Comparison of ENCODE assay signal across 8 cellular contexts in the genomic region with DNA sequence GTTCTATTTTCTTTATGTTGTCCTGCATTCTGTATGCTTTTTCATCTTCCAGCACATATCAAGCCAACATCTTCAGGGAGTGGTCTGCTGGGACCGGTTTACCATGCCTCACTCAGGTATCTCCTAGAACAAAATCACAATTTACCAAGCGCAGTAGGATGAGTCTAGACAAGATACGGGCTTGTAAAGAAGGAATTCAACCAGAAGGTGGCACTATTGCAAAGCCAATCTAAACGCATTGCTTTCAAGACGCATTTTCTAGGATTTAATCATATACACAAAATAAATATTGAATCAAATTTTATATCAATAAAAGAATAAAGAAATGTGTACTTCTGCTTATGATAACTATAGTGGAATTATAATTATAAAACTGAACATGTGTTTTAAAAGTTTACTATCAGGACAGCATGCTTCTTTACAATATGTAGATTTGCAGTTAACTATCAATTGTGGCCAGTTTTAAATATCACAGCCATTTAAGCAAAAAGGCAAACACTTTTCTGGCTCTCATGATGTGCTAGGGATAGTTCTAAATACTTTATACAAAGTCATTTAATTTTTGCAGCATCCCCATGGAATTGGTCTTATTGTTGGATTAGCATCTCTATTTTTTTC. TPM values are rescaled to one million over a fixed set of nuclear protein-coding genes. Genes with fewer than 3 reads are reported as not detected.
DNase-seq lines count a peak whose midpoint lies in the region; ATAC-seq, FAIRE-seq and TF ChIP-seq lines count a peak whose summit lies in the region.

No MANE protein-coding gene starts in this region.

- peak in 1 of 2 experiments; percentile 65 for DNase-seq in A549 (ENCODE audit: low read depth in 1 of 2, low spot score in 1 of 2)
- peak; percentile 57 for DNase-seq in GDM1 (lab: John Stamatoyannopoulos, UW)
- peak; percentile 68 for DNase-seq in HCT116 (ENCODE audit: low read depth, low spot score)
- peak; percentile 38 for DNase-seq in NCI-H1048 (lab: John Stamatoyannopoulos, UW)
- peak; percentile 54 for DNase-seq in SK-N-SH
- peak; percentile 83 for DNase-seq in midbrain (lab: John Stamatoyannopoulos, UW)
- DNase-seq in islet precursor cell, result no peak

- no peaks in the 10 kb centered on the region for H3K9me2 ChIP-seq in HCT116 (ENCODE audit: insufficient read depth)
- no peaks in the 10 kb centered on the region for H3K9me2 ChIP-seq in SK-N-SH

- H3K27me3 ChIP-seq in HCT116 (ENCODE audit: insufficient read depth, low read length) (peaks cover 21% of the 10 kb centered on the region; the same call in 1 of the 2 replicates), SK-N-SH (ENCODE audit: insufficient read depth) (no peaks in the 10 kb centered on the region)

- BruUV-seq in HCT116 (replicated peaks; lab: Mats Ljungman, UMichigan), result no TSS peak

- POLR2A ChIA-PET in A549 (lab: Yijun Ruan, JAX) (no interaction called here), HCT116 (lab: Charles Lee) (no interaction called here), SK-N-SH (lab: Yijun Ruan, JAX) (no interaction called here)

- WGBS in A549 (ENCODE audit: missing lambda C conversion rate), result 8% methylated on average over 5 of the region's 5 CpGs
- 9% methylated on average over 5 of the region's 5 CpGs for WGBS in SK-N-SH (ENCODE audit: low lambda C conversion rate)

- H3K4me3 ChIP-seq in A549, result no peak overlapping the region
- no peak overlapping the region for H3K4me3 ChIP-seq in HCT116 (replicated peaks in 1 of 2; ENCODE audit: low read depth in 1 of 2, low read length in 2 of 2)
- no peak overlapping the region; a peak in 1 of 4 replicates for H3K4me3 ChIP-seq in SK-N-SH (ENCODE audit: low read depth in 2 of 2, low read length in 1 of 2)

- peak; percentile 71 to 77 for TF ChIP-seq RAD21 in A549 (conservative IDR thresholded peaks at IDR 0.05 in 1 of 2, IDR thresholded peaks at IDR 0.05 in 1 of 2)
- peak; percentile 80 for TF ChIP-seq RAD21 in HCT116 (IDR thresholded peaks at IDR 0.05; ENCODE audit: low read depth)
- TF ChIP-seq RAD21 in SK-N-SH (IDR thresholded peaks at IDR 0.05; ENCODE audit: low read length), result peak; percentile 92

- H2AFZ ChIP-seq in HCT116 (ENCODE audit: low read depth, low read length, poor library complexity, severe bottlenecking) (peak overlapping the region; percentile 60), SK-N-SH (ENCODE audit: low read depth) (no peak overlapping the region)

- H3K36me3 ChIP-seq in HCT116 (ENCODE audit: control insufficient read depth in 1 of 2, insufficient read depth in 2 of 2, low read length in 2 of 2), result no peaks in the 10 kb centered on the region
- no peaks in the 10 kb centered on the region for H3K36me3 ChIP-seq in SK-N-SH (replicated peaks in 1 of 2; ENCODE audit: control insufficient read depth in 1 of 2, insufficient read depth in 2 of 2, low read length in 1 of 2)

- H3K9me3 ChIP-seq in A549 (no peaks in the 10 kb centered on the region), HCT116 (ENCODE audit: control insufficient read depth in 1 of 2, insufficient read depth in 1 of 2, low read depth in 1 of 2, low read length in 2 of 2) (no peaks in the 10 kb centered on the region), SK-N-SH (no peaks in the 10 kb centered on the region)

- TF ChIP-seq CTCF in A549 (IDR thresholded peaks at IDR 0.05) (peak; percentile 66), HCT116 (IDR thresholded peaks at IDR 0.05 in 2 of 3, conservative IDR thresholded peaks at IDR 0.05 in 1 of 3; ENCODE audit: borderline replicate concordance in 1 of 3, insufficient read depth in 1 of 3, low read depth in 2 of 3, low read length in 2 of 3) (peak; percentile 67; a peak in 5 of 6 replicates), SK-N-SH (IDR thresholded peaks at IDR 0.05) (peak; percentile 84)

- RAD21 ChIA-PET in HCT116 (lab: Charles Lee; ENCODE audit: low non-redundant PET in 1 of 2, low total read pairs in 2 of 2, uncharacterized antibody in 2 of 2, unreplicated experiment in 2 of 2), result interaction anchor here in 1 of 2 experiments (1.6 kb wide), 1 partner anchor 267 kb away, joined by 4 read pairs; no protein-coding TSS in a partner anchor

- CTCF ChIA-PET in A549 (lab: Yijun Ruan, JAX) (interaction anchor here (0.6 to 5.1 kb wide), 20 partner anchors 8 to 1120 kb away, joined by 3 to 38 read pairs (median 4); partner anchors contain the start of genes BIVM and POGLUT2), HCT116 (lab: Charles Lee) (interaction anchor here (1.1 to 1.9 kb wide), 5 partner anchors 144 to 290 kb away, joined by 3 to 14 read pairs (median 4); partner anchors contain the start of gene ERCC5), SK-N-SH (lab: Yijun Ruan, JAX) (interaction anchor here (0.6 to 8.6 kb wide), 20 partner anchors 10 to 1436 kb away, joined by 3 to 70 read pairs (median 4); partner anchors contain the start of gene ERCC5)

- H3F3A ChIP-seq in SK-N-SH (replicated peaks; ENCODE audit: insufficient read depth), result no peaks in the 10 kb centered on the region

- no peak overlapping the region for H3K27ac ChIP-seq in A549
- H3K27ac ChIP-seq in HCT116 (ENCODE audit: low read depth, low read length), result no peak overlapping the region
- no peak overlapping the region for H3K27ac ChIP-seq in SK-N-SH (ENCODE audit: low read depth in 2 of 2, low read length in 1 of 2)

- H3K4me1 ChIP-seq in A549 (no peaks in the 10 kb centered on the region), HCT116 (ENCODE audit: control insufficient read depth in 1 of 2, insufficient read depth in 2 of 2, low read length in 2 of 2) (no peaks in the 10 kb centered on the region), SK-N-SH (ENCODE audit: control insufficient read depth in 1 of 2, insufficient read depth in 2 of 2, low read depth in 1 of 2, low read length in 1 of 2) (no peaks in the 10 kb centered on the region)

- TF ChIP-seq POLR2A in A549 (IDR thresholded peaks at IDR 0.05; ENCODE audit: low read length), result no peak
- no peak for TF ChIP-seq POLR2A in HCT116 (IDR thresholded peaks at IDR 0.05; ENCODE audit: borderline replicate concordance, extremely low read depth, insufficient read depth, insufficient read length)

- no peak for TF ChIP-seq EP300 in A549 (IDR thresholded peaks at IDR 0.05)
- no peak for TF ChIP-seq EP300 in SK-N-SH (IDR thresholded peaks at IDR 0.05; ENCODE audit: borderline replicate concordance in 1 of 2, low read depth in 1 of 2, low read length in 1 of 2)

- intact Hi-C loops in HCT116 (cut with micrococcal nuclease), result loop anchor here (1.0 kb wide), 3 partner anchors 145 to 267 kb away; partner anchors contain the start of gene BIVM

- no peaks in the 10 kb centered on the region for H4K20me1 ChIP-seq in HCT116 (ENCODE audit: insufficient read depth)
- no peaks in the 10 kb centered on the region for H4K20me1 ChIP-seq in SK-N-SH (ENCODE audit: insufficient read depth)

- H3K79me2 ChIP-seq in HCT116 (ENCODE audit: insufficient read depth, low read length), result no peaks in the 10 kb centered on the region
- H3K79me2 ChIP-seq in SK-N-SH (ENCODE audit: insufficient read depth), result no peaks in the 10 kb centered on the region

- H3K9ac ChIP-seq in HCT116 (ENCODE audit: low read length) (no peak overlapping the region), SK-N-SH (no peak overlapping the region)

- ATAC-seq in A549, result peak; percentile 66 to 90; a peak in 3 of 6 replicates
- ATAC-seq in HCT116, result peak; percentile 87

- H3K4me2 ChIP-seq in A549 (no peak overlapping the region), HCT116 (ENCODE audit: low read length) (0 out of 2 replicates have a peak overlapping the region, but pooled peaks have one; percentile 12), SK-N-SH (no peak overlapping the region)

- FAIRE-seq in A549 (lab: Jason Lieb, UNC), result no peak
- FAIRE-seq in endometrium (lab: Jason Lieb, UNC), result peak; percentile 94

TF ChIP-seq in A549, 52 proteins besides CTCF, POLR2A, EP300 and RAD21:
- TF ChIP-seq CEBPB (IDR thresholded peaks at IDR 0.05) (no peak), MAFK (IDR thresholded peaks at IDR 0.05; ENCODE audit: partially characterized antibody) (no peak), SMC3 (IDR thresholded peaks at IDR 0.05) (peak; percentile 46; the same call in 2 of the 3 replicates)

TF ChIP-seq in HCT116, 20 proteins besides CTCF, POLR2A, EP300 and RAD21:
- TF ChIP-seq EZH2phosphoT487 (IDR thresholded peaks at IDR 0.05; ENCODE audit: borderline replicate concordance), result no peak
- no peak for TF ChIP-seq CEBPB (IDR thresholded peaks at IDR 0.05; ENCODE audit: low read depth)
- TF ChIP-seq SRF (IDR thresholded peaks at IDR 0.05; ENCODE audit: low read depth), result no peak
- TF ChIP-seq ZNF274 (IDR thresholded peaks at IDR 0.05; ENCODE audit: low read depth, low read length), result no peak
- TF ChIP-seq ATF3 (IDR thresholded peaks at IDR 0.05), result no peak
- TF ChIP-seq FOSL1 (IDR thresholded peaks at IDR 0.05; ENCODE audit: low read depth), result no peak

TF ChIP-seq in SK-N-SH, 30 proteins besides CTCF, POLR2A, EP300 and RAD21:
- TF ChIP-seq SIN3A (IDR thresholded peaks at IDR 0.05; ENCODE audit: borderline replicate concordance, low read depth, low read length), result no peak
- no peak for TF ChIP-seq ELF1 (IDR thresholded peaks at IDR 0.05)
- TF ChIP-seq SMC3 (IDR thresholded peaks at IDR 0.05; ENCODE audit: low read depth, low read length), result peak; percentile 71
- TF ChIP-seq EZH2phosphoT487 (IDR thresholded peaks at IDR 0.05; ENCODE audit: borderline replicate concordance, low read depth), result no peak
- no peak for TF ChIP-seq TCF12 (IDR thresholded peaks at IDR 0.05)
- no peak for TF ChIP-seq TAF1 (IDR thresholded peaks at IDR 0.05; ENCODE audit: borderline replicate concordance, low read depth, low read length)

RNA-seq across cellular contexts. Expression of gene TPP2, which starts 16.1 kb away (rescaled TPM):
- polyA plus RNA-seq in A549 (2011; rRNA removed) (22.5 and 28.4 TPM in 2 replicates), A549 (2017; fragmentation: RNase III; extraction: RNeasy Plus Mini Kit Qiagen cat#74134 plus additional on column Dnase treatment) (17.0 to 20.2 TPM (median 18.6 TPM) in 3 replicates), SK-N-SH (2012; rRNA removed) (8.3 and 9.9 TPM in 2 replicates)
- 5.4 and 5.8 TPM in 2 replicates for polyA plus RNA-seq in A549 (2012; cell fraction: cytosol; rRNA removed)
- 6.5 and 10.3 TPM in 2 replicates for polyA plus RNA-seq in A549 (2012; cell fraction: nucleus; rRNA removed)
- polyA minus RNA-seq in A549 (2011; rRNA and poly(A)+ RNA removed), result 14.5 and 14.8 TPM in 2 replicates
- 36.7 TPM for total RNA-seq in HCT116 (2021; ENCODE audit: unreplicated experiment)
- polyA plus RNA-seq in HCT116 (2012), result 7.5 and 11.8 TPM in 2 replicates
- polyA plus RNA-seq in SK-N-SH (2012; cell fraction: cytosol; rRNA removed), result 10.9 and 12.6 TPM in 2 replicates
- polyA plus RNA-seq in SK-N-SH (2012; cell fraction: nucleus; rRNA removed), result 10.8 and 24.5 TPM in 2 replicates

Comparison
In these comparisons a context has a peak if more than half of its experiments do, and no peak if none do; other contexts are left out.
1. Of the 12 proteins assayed by ChIP-seq in both A549 and SK-N-SH: peak only in A549: none; only in SK-N-SH: none; in both: CTCF, RAD21 and SMC3; in neither: 9.